ENCODE assay signal across 1 cellular context in genomic region chr1:12003762-12004161, GRCh38.
TF ChIP-seq lines count a peak whose summit lies in the region.

No MANE protein-coding gene starts in this region.

TF ChIP-seq in HepG2, 621 proteins besides CTCF, POLR2A, EP300 and RAD21:
- no peak for TF ChIP-seq SCMH1 (CRISPR knock-in tag; IDR thresholded peaks at IDR 0.05; ENCODE audit: borderline replicate concordance)
- TF ChIP-seq ZNF24 (IDR thresholded peaks at IDR 0.05), result no peak
- no peak for TF ChIP-seq FOXA1 (IDR thresholded peaks at IDR 0.05)
- no peak for TF ChIP-seq FOXA1 (CRISPR knock-in tag; IDR thresholded peaks at IDR 0.05)
- TF ChIP-seq HDAC6 (IDR thresholded peaks at IDR 0.05; ENCODE audit: low read depth, low read length), result no peak
- no peak for TF ChIP-seq REST (IDR thresholded peaks at IDR 0.05; ENCODE audit: borderline replicate concordance in 1 of 2, low read depth in 1 of 2, low read length in 2 of 2)
- TF ChIP-seq ZNF317 (CRISPR knock-in tag; IDR thresholded peaks at IDR 0.05), result no peak
- no peak for TF ChIP-seq ELF1 (CRISPR knock-in tag; IDR thresholded peaks at IDR 0.05)
- no peak for TF ChIP-seq ZFY (CRISPR knock-in tag; IDR thresholded peaks at IDR 0.05)
- TF ChIP-seq SRSF4 (IDR thresholded peaks at IDR 0.05; ENCODE audit: low read depth, low read length, poor library complexity, severe bottlenecking), result no peak
- TF ChIP-seq ZNF251 (CRISPR knock-in tag; IDR thresholded peaks at IDR 0.05), result no peak
- no peak for TF ChIP-seq HMGXB3 (CRISPR knock-in tag; IDR thresholded peaks at IDR 0.05; ENCODE audit: borderline replicate concordance)
- no peak for TF ChIP-seq ZZZ3 (CRISPR knock-in tag; IDR thresholded peaks at IDR 0.05; ENCODE audit: borderline replicate concordance)
- no peak for TF ChIP-seq ARNT2 (CRISPR knock-in tag; IDR thresholded peaks at IDR 0.05; ENCODE audit: low read depth)
